ENCODE assay signal across 1 cellular context in the genomic region with DNA sequence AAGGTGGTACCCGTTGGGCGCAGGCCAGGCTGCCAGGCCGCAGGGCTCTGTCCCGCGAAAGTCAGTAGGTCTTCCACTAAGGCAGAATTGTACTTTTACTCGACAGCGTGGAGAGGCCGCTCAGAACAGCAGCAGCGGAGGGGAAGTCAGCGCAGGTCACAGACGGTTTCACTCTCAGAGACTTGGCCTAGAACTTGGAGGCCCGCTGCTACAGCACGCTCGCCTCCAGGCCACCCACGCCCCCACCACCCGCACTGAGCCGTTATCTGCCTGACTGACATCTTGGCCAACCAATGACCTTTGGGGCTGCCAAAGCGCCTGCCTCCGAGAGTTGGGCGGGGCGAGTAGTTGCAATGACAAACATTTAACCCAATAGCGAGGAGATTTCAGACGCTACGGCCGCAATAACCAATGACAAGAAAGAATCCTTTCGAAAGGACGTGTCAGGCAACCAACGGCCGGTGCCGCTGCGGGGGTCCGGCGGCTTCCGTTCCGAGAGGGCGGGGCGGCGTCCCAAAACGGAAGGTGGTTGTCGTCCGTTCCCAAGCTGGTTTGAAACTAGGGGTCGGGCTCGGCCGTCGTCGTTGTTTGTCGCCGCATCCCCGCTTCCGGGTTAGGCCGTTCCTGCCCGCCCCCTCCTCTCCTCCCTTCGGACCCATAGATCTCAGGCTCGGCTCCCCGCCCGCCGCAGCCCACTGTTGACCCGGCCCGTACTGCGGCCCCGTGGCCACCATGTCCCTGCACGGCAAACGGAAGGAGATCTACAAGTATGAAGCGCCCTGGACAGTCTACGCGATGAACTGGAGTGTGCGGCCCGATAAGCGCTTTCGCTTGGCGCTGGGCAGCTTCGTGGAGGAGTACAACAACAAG.
TF ChIP-seq lines count a peak whose summit lies in the region.

A gene with protein sequence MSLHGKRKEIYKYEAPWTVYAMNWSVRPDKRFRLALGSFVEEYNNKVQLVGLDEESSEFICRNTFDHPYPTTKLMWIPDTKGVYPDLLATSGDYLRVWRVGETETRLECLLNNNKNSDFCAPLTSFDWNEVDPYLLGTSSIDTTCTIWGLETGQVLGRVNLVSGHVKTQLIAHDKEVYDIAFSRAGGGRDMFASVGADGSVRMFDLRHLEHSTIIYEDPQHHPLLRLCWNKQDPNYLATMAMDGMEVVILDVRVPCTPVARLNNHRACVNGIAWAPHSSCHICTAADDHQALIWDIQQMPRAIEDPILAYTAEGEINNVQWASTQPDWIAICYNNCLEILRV (plus strand): TSS at position 532 of the 870 bp plus-strand sequence. CDS start 201 bp downstream, at position 733.

TF ChIP-seq in HepG2, 621 proteins besides CTCF, POLR2A, EP300 and RAD21 (continued from another document and continues in another):
- TF ChIP-seq, protein P1, sequence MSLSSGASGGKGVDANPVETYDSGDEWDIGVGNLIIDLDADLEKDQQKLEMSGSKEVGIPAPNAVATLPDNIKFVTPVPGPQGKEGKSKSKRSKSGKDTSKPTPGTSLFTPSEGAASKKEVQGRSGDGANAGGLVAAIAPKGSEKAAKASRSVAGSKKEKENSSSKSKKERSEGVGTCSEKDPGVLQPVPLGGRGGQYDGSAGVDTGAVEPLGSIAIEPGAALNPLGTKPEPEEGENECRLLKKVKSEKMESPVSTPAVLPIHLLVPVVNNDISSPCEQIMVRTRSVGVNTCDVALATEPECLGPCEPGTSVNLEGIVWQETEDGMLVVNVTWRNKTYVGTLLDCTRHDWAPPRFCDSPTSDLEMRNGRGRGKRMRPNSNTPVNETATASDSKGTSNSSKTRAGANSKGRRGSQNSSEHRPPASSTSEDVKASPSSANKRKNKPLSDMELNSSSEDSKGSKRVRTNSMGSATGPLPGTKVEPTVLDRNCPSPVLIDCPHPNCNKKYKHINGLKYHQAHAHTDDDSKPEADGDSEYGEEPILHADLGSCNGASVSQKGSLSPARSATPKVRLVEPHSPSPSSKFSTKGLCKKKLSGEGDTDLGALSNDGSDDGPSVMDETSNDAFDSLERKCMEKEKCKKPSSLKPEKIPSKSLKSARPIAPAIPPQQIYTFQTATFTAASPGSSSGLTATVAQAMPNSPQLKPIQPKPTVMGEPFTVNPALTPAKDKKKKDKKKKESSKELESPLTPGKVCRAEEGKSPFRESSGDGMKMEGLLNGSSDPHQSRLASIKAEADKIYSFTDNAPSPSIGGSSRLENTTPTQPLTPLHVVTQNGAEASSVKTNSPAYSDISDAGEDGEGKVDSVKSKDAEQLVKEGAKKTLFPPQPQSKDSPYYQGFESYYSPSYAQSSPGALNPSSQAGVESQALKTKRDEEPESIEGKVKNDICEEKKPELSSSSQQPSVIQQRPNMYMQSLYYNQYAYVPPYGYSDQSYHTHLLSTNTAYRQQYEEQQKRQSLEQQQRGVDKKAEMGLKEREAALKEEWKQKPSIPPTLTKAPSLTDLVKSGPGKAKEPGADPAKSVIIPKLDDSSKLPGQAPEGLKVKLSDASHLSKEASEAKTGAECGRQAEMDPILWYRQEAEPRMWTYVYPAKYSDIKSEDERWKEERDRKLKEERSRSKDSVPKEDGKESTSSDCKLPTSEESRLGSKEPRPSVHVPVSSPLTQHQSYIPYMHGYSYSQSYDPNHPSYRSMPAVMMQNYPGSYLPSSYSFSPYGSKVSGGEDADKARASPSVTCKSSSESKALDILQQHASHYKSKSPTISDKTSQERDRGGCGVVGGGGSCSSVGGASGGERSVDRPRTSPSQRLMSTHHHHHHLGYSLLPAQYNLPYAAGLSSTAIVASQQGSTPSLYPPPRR (CRISPR knock-in tag; IDR thresholded peaks at IDR 0.05; ENCODE audit: borderline replicate concordance): peak; percentile 54
- TF ChIP-seq JUN (CRISPR knock-in tag; IDR thresholded peaks at IDR 0.05): peak; percentile 59
- TF ChIP-seq ZNF747 (CRISPR knock-in tag; IDR thresholded peaks at IDR 0.05; ENCODE audit: borderline replicate concordance): no peak
- peak; percentile 91 for TF ChIP-seq ZFP90 (CRISPR knock-in tag; IDR thresholded peaks at IDR 0.05; ENCODE audit: borderline replicate concordance)
- no peak for TF ChIP-seq HMGA1 (CRISPR knock-in tag; conservative IDR thresholded peaks at IDR 0.05)
- no peak for TF ChIP-seq FOXP1 (IDR thresholded peaks at IDR 0.05)
- no peak for TF ChIP-seq FOXP1 (CRISPR knock-in tag; IDR thresholded peaks at IDR 0.05)
- TF ChIP-seq ZNF720 (CRISPR knock-in tag; IDR thresholded peaks at IDR 0.05): peak; percentile 91
- TF ChIP-seq ZFP37 (CRISPR knock-in tag; IDR thresholded peaks at IDR 0.05; ENCODE audit: borderline replicate concordance): no peak; the same call in 1 of the 2 replicates
- no peak for TF ChIP-seq ZNF17 (CRISPR knock-in tag; IDR thresholded peaks at IDR 0.05)
- TF ChIP-seq AHR (CRISPR knock-in tag; IDR thresholded peaks at IDR 0.05): no peak; the same call in 1 of the 2 replicates
- TF ChIP-seq ZNF44 (CRISPR knock-in tag; IDR thresholded peaks at IDR 0.05): peak; percentile 17
- TF ChIP-seq ZNF7 (CRISPR knock-in tag; IDR thresholded peaks at IDR 0.05): no peak
- TF ChIP-seq, protein P2, sequence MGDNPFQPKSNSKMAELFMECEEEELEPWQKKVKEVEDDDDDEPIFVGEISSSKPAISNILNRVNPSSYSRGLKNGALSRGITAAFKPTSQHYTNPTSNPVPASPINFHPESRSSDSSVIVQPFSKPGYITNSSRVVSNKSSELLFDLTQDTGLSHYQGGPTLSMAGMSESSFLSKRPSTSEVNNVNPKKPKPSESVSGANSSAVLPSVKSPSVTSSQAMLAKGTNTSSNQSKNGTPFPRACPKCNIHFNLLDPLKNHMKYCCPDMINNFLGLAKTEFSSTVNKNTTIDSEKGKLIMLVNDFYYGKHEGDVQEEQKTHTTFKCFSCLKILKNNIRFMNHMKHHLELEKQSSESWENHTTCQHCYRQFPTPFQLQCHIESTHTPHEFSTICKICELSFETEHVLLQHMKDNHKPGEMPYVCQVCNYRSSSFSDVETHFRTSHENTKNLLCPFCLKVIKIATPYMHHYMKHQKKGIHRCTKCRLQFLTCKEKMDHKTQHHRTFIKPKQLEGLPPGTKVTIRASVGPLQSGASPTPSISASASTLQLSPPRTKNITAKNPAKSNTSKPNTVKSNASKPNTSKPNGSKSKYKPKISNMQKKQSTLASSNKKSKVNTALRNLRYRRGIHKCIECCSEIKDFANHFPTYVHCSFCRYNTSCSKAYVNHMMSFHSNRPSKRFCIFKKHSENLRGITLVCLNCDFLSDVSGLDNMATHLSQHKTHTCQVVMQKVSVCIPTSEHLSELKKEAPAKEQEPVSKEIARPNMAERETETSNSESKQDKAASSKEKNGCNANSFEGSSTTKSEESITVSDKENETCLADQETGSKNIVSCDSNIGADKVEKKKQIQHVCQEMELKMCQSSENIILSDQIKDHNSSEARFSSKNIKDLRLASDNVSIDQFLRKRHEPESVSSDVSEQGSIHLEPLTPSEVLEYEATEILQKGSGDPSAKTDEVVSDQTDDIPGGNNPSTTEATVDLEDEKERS (CRISPR knock-in tag; IDR thresholded peaks at IDR 0.05): no peak; the same call in 1 of the 2 replicates
- peak; percentile 39 for TF ChIP-seq IRF2 (CRISPR knock-in tag; IDR thresholded peaks at IDR 0.05)
- TF ChIP-seq POLR2AphosphoS5 (IDR thresholded peaks at IDR 0.05; ENCODE audit: low read depth, low read length): peak; percentile 80
- no peak for TF ChIP-seq ZNF737 (CRISPR knock-in tag; IDR thresholded peaks at IDR 0.05; ENCODE audit: borderline replicate concordance)
- peak; percentile 20 for TF ChIP-seq SALL1 (CRISPR knock-in tag; IDR thresholded peaks at IDR 0.05)
- peak; percentile 45; the same call in 1 of the 2 replicates for TF ChIP-seq EHMT2 (IDR thresholded peaks at IDR 0.05; ENCODE audit: borderline replicate concordance, low read depth, low read length)
- no peak for TF ChIP-seq JUND (CRISPR knock-in tag; IDR thresholded peaks at IDR 0.05)
- TF ChIP-seq ZNF709 (CRISPR knock-in tag; IDR thresholded peaks at IDR 0.05): peak; percentile 73; the same call in 1 of the 2 replicates
- peak; percentile 50; the same call in 1 of the 2 replicates for TF ChIP-seq CBFB (CRISPR knock-in tag; IDR thresholded peaks at IDR 0.05)
- peak; percentile 98 for TF ChIP-seq GABPA (IDR thresholded peaks at IDR 0.05; ENCODE audit: low read depth, low read length)
- TF ChIP-seq GABPA (CRISPR knock-in tag; IDR thresholded peaks at IDR 0.05; ENCODE audit: low read depth): peak; percentile 98
- TF ChIP-seq NFKBIZ (CRISPR knock-in tag; IDR thresholded peaks at IDR 0.05): no peak; the same call in none of the 2 replicates
- TF ChIP-seq GLI4 (CRISPR knock-in tag; IDR thresholded peaks at IDR 0.05; ENCODE audit: borderline replicate concordance): peak; percentile 82; the same call in 1 of the 2 replicates
- TF ChIP-seq, protein P3, sequence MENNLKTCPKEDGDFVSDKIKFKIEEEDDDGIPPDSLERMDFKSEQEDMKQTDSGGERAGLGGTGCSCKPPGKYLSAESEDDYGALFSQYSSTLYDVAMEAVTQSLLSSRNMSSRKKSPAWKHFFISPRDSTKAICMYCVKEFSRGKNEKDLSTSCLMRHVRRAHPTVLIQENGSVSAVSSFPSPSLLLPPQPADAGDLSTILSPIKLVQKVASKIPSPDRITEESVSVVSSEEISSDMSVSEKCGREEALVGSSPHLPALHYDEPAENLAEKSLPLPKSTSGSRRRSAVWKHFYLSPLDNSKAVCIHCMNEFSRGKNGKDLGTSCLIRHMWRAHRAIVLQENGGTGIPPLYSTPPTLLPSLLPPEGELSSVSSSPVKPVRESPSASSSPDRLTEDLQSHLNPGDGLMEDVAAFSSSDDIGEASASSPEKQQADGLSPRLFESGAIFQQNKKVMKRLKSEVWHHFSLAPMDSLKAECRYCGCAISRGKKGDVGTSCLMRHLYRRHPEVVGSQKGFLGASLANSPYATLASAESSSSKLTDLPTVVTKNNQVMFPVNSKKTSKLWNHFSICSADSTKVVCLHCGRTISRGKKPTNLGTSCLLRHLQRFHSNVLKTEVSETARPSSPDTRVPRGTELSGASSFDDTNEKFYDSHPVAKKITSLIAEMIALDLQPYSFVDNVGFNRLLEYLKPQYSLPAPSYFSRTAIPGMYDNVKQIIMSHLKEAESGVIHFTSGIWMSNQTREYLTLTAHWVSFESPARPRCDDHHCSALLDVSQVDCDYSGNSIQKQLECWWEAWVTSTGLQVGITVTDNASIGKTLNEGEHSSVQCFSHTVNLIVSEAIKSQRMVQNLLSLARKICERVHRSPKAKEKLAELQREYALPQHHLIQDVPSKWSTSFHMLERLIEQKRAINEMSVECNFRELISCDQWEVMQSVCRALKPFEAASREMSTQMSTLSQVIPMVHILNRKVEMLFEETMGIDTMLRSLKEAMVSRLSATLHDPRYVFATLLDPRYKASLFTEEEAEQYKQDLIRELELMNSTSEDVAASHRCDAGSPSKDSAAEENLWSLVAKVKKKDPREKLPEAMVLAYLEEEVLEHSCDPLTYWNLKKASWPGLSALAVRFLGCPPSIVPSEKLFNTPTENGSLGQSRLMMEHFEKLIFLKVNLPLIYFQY (CRISPR knock-in tag; IDR thresholded peaks at IDR 0.05; ENCODE audit: borderline replicate concordance): peak; percentile 97
- TF ChIP-seq YEATS4 (CRISPR knock-in tag; IDR thresholded peaks at IDR 0.05; ENCODE audit: borderline replicate concordance): peak; percentile 95
- TF ChIP-seq RELA (CRISPR knock-in tag; IDR thresholded peaks at IDR 0.05): peak; percentile 41; the same call in 1 of the 2 replicates
- peak; percentile 89 for TF ChIP-seq ZNF619 (CRISPR knock-in tag; IDR thresholded peaks at IDR 0.05)
- peak; percentile 65; the same call in 1 of the 2 replicates for TF ChIP-seq ZNF121 (CRISPR knock-in tag; IDR thresholded peaks at IDR 0.05)
- peak; percentile 93 for TF ChIP-seq MYC (CRISPR knock-in tag; IDR thresholded peaks at IDR 0.05; ENCODE audit: borderline replicate concordance)
- TF ChIP-seq TBL1XR1 (IDR thresholded peaks at IDR 0.05; ENCODE audit: borderline replicate concordance, low read length, partially characterized antibody): peak; percentile 89
- peak; percentile 75; the same call in 1 of the 2 replicates for TF ChIP-seq ZNF335 (CRISPR knock-in tag; IDR thresholded peaks at IDR 0.05)
- TF ChIP-seq, protein P4, sequence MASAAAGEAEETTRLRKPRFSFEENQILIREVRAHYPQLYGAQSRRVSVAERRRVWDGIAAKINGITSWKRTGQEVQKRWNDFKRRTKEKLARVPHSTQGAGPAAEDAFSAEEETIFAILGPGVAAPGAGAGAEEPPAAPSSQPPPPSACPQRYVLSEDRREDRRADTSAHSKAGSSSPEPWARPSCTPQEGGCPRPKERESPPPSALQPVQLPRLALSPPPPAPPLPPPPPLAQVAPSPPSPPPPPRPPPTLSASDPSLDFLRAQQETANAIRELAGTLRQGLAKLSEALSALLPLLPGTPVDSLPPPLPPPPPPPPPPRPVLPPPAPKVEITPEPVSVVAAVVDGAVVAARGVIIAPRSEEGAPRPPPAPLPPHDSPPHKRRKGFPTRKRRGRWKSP (CRISPR knock-in tag; IDR thresholded peaks at IDR 0.05): peak; percentile 85; the same call in 1 of the 2 replicates
- TF ChIP-seq KLF9 (CRISPR knock-in tag; IDR thresholded peaks at IDR 0.05; ENCODE audit: low read depth): peak; percentile 21; the same call in 1 of the 2 replicates
- no peak for TF ChIP-seq NCOA5 (CRISPR knock-in tag; IDR thresholded peaks at IDR 0.05)
- no peak for TF ChIP-seq ZNF382 (CRISPR knock-in tag; IDR thresholded peaks at IDR 0.05; ENCODE audit: borderline replicate concordance)
- peak; percentile 96 for TF ChIP-seq MAZ (IDR thresholded peaks at IDR 0.05; ENCODE audit: borderline replicate concordance, low read depth, low read length)
- peak; percentile 93 for TF ChIP-seq MAZ (CRISPR knock-in tag; IDR thresholded peaks at IDR 0.05; ENCODE audit: low read depth)
- TF ChIP-seq, protein P5, sequence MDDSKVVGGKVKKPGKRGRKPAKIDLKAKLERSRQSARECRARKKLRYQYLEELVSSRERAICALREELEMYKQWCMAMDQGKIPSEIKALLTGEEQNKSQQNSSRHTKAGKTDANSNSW (CRISPR knock-in tag; IDR thresholded peaks at IDR 0.05; ENCODE audit: borderline replicate concordance): 0 out of 2 replicates have a peak, but pooled peaks have one; percentile 0
- no peak; the same call in 1 of the 2 replicates for TF ChIP-seq SP140L (CRISPR knock-in tag; IDR thresholded peaks at IDR 0.05; ENCODE audit: borderline replicate concordance)
- TF ChIP-seq TP53 (CRISPR knock-in tag; conservative IDR thresholded peaks at IDR 0.05): peak; percentile 68; the same call in 1 of the 2 replicates
- TF ChIP-seq, protein P6, sequence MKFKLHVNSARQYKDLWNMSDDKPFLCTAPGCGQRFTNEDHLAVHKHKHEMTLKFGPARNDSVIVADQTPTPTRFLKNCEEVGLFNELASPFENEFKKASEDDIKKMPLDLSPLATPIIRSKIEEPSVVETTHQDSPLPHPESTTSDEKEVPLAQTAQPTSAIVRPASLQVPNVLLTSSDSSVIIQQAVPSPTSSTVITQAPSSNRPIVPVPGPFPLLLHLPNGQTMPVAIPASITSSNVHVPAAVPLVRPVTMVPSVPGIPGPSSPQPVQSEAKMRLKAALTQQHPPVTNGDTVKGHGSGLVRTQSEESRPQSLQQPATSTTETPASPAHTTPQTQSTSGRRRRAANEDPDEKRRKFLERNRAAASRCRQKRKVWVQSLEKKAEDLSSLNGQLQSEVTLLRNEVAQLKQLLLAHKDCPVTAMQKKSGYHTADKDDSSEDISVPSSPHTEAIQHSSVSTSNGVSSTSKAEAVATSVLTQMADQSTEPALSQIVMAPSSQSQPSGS (CRISPR knock-in tag; IDR thresholded peaks at IDR 0.05): peak; percentile 10; the same call in 1 of the 2 replicates
- peak; percentile 39; the same call in 1 of the 2 replicates for TF ChIP-seq FOXK1 (CRISPR knock-in tag; IDR thresholded peaks at IDR 0.05; ENCODE audit: borderline replicate concordance, low read depth)
- TF ChIP-seq ZNF510 (CRISPR knock-in tag; IDR thresholded peaks at IDR 0.05; ENCODE audit: low read depth): peak; percentile 84
